ENCODE assay signal across 37 cellular contexts in the genomic region with DNA sequence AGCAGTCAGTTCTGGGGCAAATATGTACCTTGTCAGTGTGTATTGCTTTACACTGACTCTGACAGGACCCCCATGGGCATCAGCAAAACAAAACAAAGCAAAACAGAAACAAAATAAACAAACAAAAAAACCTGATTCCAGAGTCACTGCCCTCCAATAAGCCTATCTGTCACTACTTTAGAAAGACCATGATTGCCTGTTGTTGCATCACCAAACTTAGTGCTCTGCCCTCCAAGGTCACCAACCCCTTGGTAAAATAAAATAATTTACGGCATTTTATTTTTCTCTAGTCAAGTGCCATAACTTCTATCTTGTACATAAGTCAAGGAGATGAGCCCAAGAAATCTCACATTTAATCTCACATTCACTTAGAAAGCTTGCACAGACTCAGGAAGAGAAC.
"Had no signal": no experiment of that assay in that cellular context is flagged by ENCODE, and none has a peak within 500 bp of the region (broad histone marks: within the 10 kb centered on the region; RNA-seq: fewer than 3 reads in every experiment).

No MANE protein-coding gene starts in this region.

- H3K27me3 Mint-ChIP-seq: activated B cell treated with CpG ODN at 0.5 μM for 24 hours; activated CD4-positive, alpha-beta memory T cell treated with anti-CD3 and anti-CD28 coated beads for 36 hours; activated CD4-positive, alpha-beta T cell treated with anti-CD3 and anti-CD28 coated beads, Interleukin-2, amount 10 ng/mL, durations not matched to agents 24 days and 14 days; activated CD8-positive, alpha-beta T cell treated with anti-CD3 and anti-CD28 coated beads for 36 hours; activated T-helper 17 cell treated with anti-CD3 and anti-CD28 coated beads, Interleukin-2, amount 50 U/mL, for 72 hours had no signal

- H3K36me3 Mint-ChIP-seq: activated CD4-positive, alpha-beta memory T cell treated with anti-CD3 and anti-CD28 coated beads for 36 hours; activated naive CD4-positive, alpha-beta T cell treated with anti-CD3 and anti-CD28 coated beads, Interleukin-2, amount 50 U/mL, for 72 hours; activated naive CD8-positive, alpha-beta T cell treated with anti-CD3 and anti-CD28 coated beads for 36 hours had no signal

- H3K4me1 ChIP-seq: adrenal gland, body of pancreas, breast epithelium had no signal

- H3K4me1 Mint-ChIP-seq: activated B cell treated with CpG ODN at 0.5 μM for 24 hours; activated CD4-positive, alpha-beta T cell treated with anti-CD3 and anti-CD28 coated beads, Interleukin-2, amount 10 ng/mL, durations not matched to agents 24 days and 14 days; activated naive CD8-positive, alpha-beta T cell treated with anti-CD3 and anti-CD28 coated beads for 36 hours; activated T-helper 17 cell treated with anti-CD3 and anti-CD28 coated beads, Interleukin-2, amount 50 U/mL, for 72 hours had no signal

- FAIRE-seq: astrocyte, TTC549 had no signal

- H3K9me3 Mint-ChIP-seq: activated B cell treated with CpG ODN at 0.5 μM for 24 hours; activated CD4-positive, alpha-beta memory T cell treated with anti-CD3 and anti-CD28 coated beads for 36 hours; activated CD4-positive, alpha-beta T cell treated with anti-CD3 and anti-CD28 coated beads, Interleukin-2, amount 10 ng/mL, durations not matched to agents 24 days and 14 days; activated T-cell treated with anti-CD3 and anti-CD28 coated beads, Interleukin-2, amount 50 U/mL, for 4 hours; activated T-helper 1 cell treated with anti-CD3 and anti-CD28 coated beads, Interleukin-12 subunit alpha, Interleukin-12 subunit beta, Interleukin-2, Interleukin-4 antibody, amounts not matched to agents 30 ng/mL and 10 ng/mL and 1 ng/mL, durations not matched to agents 14 hours and 24 hours and 36 hours; activated T-helper 17 cell treated with anti-CD3 and anti-CD28 coated beads, Interleukin-2, amount 50 U/mL, for 72 hours; T-helper 1 cell treated with Interleukin-12 subunit alpha and Interleukin-12 subunit beta and Interleukin-4 antibody, amounts not matched to agents 30 μg/mL and 1 μg/mL, for 36 hours; T-helper 2 cell treated with Interferon-gamma antibody and Interleukin-4, amounts not matched to agents 5 μg/mL and 100 μg/mL, for 36 hours had no signal

- H3K4me3 Mint-ChIP-seq: activated B cell treated with CpG ODN at 0.5 μM for 24 hours; activated CD4-positive, alpha-beta memory T cell treated with anti-CD3 and anti-CD28 coated beads for 36 hours; activated CD4-positive, alpha-beta T cell treated with anti-CD3 and anti-CD28 coated beads, Interleukin-2, amount 10 ng/mL, durations not matched to agents 24 days and 14 days; activated CD8-positive, alpha-beta T cell treated with anti-CD3 and anti-CD28 coated beads for 36 hours; activated naive CD4-positive, alpha-beta T cell treated with anti-CD3 and anti-CD28 coated beads for 36 hours; activated naive CD8-positive, alpha-beta T cell treated with anti-CD3 and anti-CD28 coated beads for 36 hours; activated T-cell treated with anti-CD3 and anti-CD28 coated beads, Interleukin-2, amount 50 U/mL, for 4 hours; activated T-cell treated with anti-CD3 and anti-CD28 coated beads, Interleukin-2, amount 50 U/mL, for 72 hours; activated T-helper 1 cell treated with anti-CD3 and anti-CD28 coated beads, Interleukin-12 subunit alpha, Interleukin-12 subunit beta, Interleukin-2, Interleukin-4 antibody, amounts not matched to agents 30 ng/mL and 10 ng/mL and 1 ng/mL, durations not matched to agents 14 hours and 24 hours and 36 hours; activated T-helper 17 cell treated with anti-CD3 and anti-CD28 coated beads, Interleukin-2, amount 50 U/mL, for 72 hours; T-helper 1 cell treated with Interleukin-12 subunit alpha and Interleukin-12 subunit beta and Interleukin-4 antibody, amounts not matched to agents 30 μg/mL and 1 μg/mL, for 36 hours; T-helper 2 cell treated with Interferon-gamma antibody and Interleukin-4, amounts not matched to agents 5 μg/mL and 100 μg/mL, for 36 hours had no signal

- H3K27ac Mint-ChIP-seq: activated B cell treated with CpG ODN at 0.5 μM for 24 hours; activated CD4-positive, alpha-beta memory T cell treated with anti-CD3 and anti-CD28 coated beads for 36 hours; activated CD4-positive, alpha-beta T cell treated with anti-CD3 and anti-CD28 coated beads, Interleukin-2, amount 10 ng/mL, durations not matched to agents 24 days and 14 days; activated CD8-positive, alpha-beta T cell treated with anti-CD3 and anti-CD28 coated beads for 36 hours; activated naive CD4-positive, alpha-beta T cell treated with anti-CD3 and anti-CD28 coated beads for 36 hours; activated naive CD4-positive, alpha-beta T cell treated with anti-CD3 and anti-CD28 coated beads, Interleukin-2, amount 50 U/mL, for 72 hours; activated naive CD8-positive, alpha-beta T cell treated with anti-CD3 and anti-CD28 coated beads for 36 hours; activated T-cell treated with anti-CD3 and anti-CD28 coated beads, Interleukin-2, amount 50 U/mL, for 72 hours; activated T-helper 1 cell treated with anti-CD3 and anti-CD28 coated beads, Interleukin-12 subunit alpha, Interleukin-12 subunit beta, Interleukin-2, Interleukin-4 antibody, amounts not matched to agents 30 ng/mL and 10 ng/mL and 1 ng/mL, durations not matched to agents 14 hours and 24 hours and 36 hours; activated T-helper 17 cell treated with anti-CD3 and anti-CD28 coated beads, Interleukin-2, amount 50 U/mL, for 72 hours; T-helper 1 cell treated with Interleukin-12 subunit alpha and Interleukin-12 subunit beta and Interleukin-4 antibody, amounts not matched to agents 30 μg/mL and 1 μg/mL, for 36 hours; T-helper 2 cell treated with Interferon-gamma antibody and Interleukin-4, amounts not matched to agents 5 μg/mL and 100 μg/mL, for 36 hours had no signal

- DNase-seq: activated B cell treated with CpG ODN at 0.5 μM for 24 hours; activated CD4-positive, alpha-beta memory T cell treated with anti-CD3 and anti-CD28 coated beads for 36 hours; activated CD4-positive, alpha-beta T cell treated with anti-CD3 and anti-CD28 coated beads for 4 hours; activated CD4-positive, alpha-beta T cell treated with anti-CD3 and anti-CD28 coated beads, Interleukin-2, amount 10 ng/mL, durations not matched to agents 24 days and 14 days; activated CD4-positive, alpha-beta T cell treated with anti-CD3 and anti-CD28 coated beads, Interleukin-2, amount 50 U/mL, for 1 hour; activated CD4-positive, alpha-beta T cell treated with anti-CD3 and anti-CD28 coated beads, Interleukin-2, amount 50 U/mL, for 4 hours; activated CD4-positive, CD25-positive, alpha-beta regulatory T cell treated with anti-CD3 and anti-CD28 coated beads, Interleukin-2, amount 50 U/mL, for 72 hours; activated CD8-positive, alpha-beta memory T cell treated with anti-CD3 and anti-CD28 coated beads, Interleukin-2, amount 50 U/mL, for 4 hours; activated CD8-positive, alpha-beta T cell treated with anti-CD3 and anti-CD28 coated beads for 36 hours; activated effector memory CD4-positive, alpha-beta T cell treated with anti-CD3 and anti-CD28 coated beads, Interleukin-2, amount 50 U/mL, for 16 hours; activated gamma-delta T cell treated with Interleukin-2 at 50 U/mL for 16 hours; activated naive CD4-positive, alpha-beta T cell; activated naive CD4-positive, alpha-beta T cell treated with anti-CD3 and anti-CD28 coated beads for 36 hours; activated naive CD4-positive, alpha-beta T cell treated with anti-CD3 and anti-CD28 coated beads, Interleukin-2, amount 50 U/mL, for 16 hours; activated naive CD8-positive, alpha-beta T cell treated with anti-CD3 and anti-CD28 coated beads for 36 hours; activated T-cell treated with anti-CD3 and anti-CD28 coated beads for 4 hours; activated T-cell treated with anti-CD3 and anti-CD28 coated beads, Interleukin-2, amount 50 U/mL, for 1 hour; activated T-cell treated with anti-CD3 and anti-CD28 coated beads, Interleukin-2, amount 50 U/mL, for 4 hours; activated T-cell treated with anti-CD3 and anti-CD28 coated beads, Interleukin-2, amount 50 U/mL, for 72 hours; adrenal gland; amniotic stem cell; aorta; body of pancreas; brain microvascular endothelial cell; central memory CD4-positive, alpha-beta T cell; T-helper 1 cell; T-helper 2 cell; T-helper 9 cell had no signal

- H3K4me3 ChIP-seq: adrenal gland, body of pancreas, breast epithelium had no signal

- H3K9me3 ChIP-seq: adrenal gland, body of pancreas had no signal

- H3K27ac ChIP-seq: adrenal gland, body of pancreas, brain microvascular endothelial cell, breast epithelium, VCaP had no signal

- H3K27me3 ChIP-seq: adrenal gland, body of pancreas, brain microvascular endothelial cell, breast epithelium had no signal

- H3K36me3 ChIP-seq: adrenal gland, brain microvascular endothelial cell, breast epithelium had no signal

- ATAC-seq: activated CD8-positive, alpha-beta T cell treated with anti-CD3 and anti-CD28 coated beads for 36 hours; activated naive CD4-positive, alpha-beta T cell treated with anti-CD3 and anti-CD28 coated beads, Interleukin-2, amount 50 U/mL, for 72 hours; activated T-cell treated with anti-CD3 and anti-CD28 coated beads, Interleukin-2, amount 50 U/mL, for 4 hours; activated T-cell treated with anti-CD3 and anti-CD28 coated beads, Interleukin-2, amount 50 U/mL, for 72 hours; activated T-helper 17 cell treated with anti-CD3 and anti-CD28 coated beads, Interleukin-2, amount 50 U/mL, for 72 hours; body of pancreas had no signal
